1 cellular context compared by ENCODE assay signal in genomic region chr3:49017978-49018706, GRCh38.
TF ChIP-seq lines count a peak whose summit lies in the region.

Gene DALRD3 (minus strand): TSS chr3:49018580. CDS start chr3:49018564, 16 bp downstream.

TF ChIP-seq in GM12878, 131 proteins besides CTCF, POLR2A, EP300 and RAD21 (continued from another document and continues in another):
- no peak for TF ChIP-seq CUX1 (IDR thresholded peaks at IDR 0.05; ENCODE audit: insufficient replicate concordance, low read depth, low read length)
- no peak for TF ChIP-seq E2F8 (IDR thresholded peaks at IDR 0.05; ENCODE audit: low read depth, partially characterized antibody)
- peak in 1 of 2 experiments; percentile 41; a peak in 1 of 4 replicates for TF ChIP-seq ETV6 (conservative IDR thresholded peaks at IDR 0.05 in 1 of 2, IDR thresholded peaks at IDR 0.05 in 1 of 2; ENCODE audit: borderline replicate concordance in 1 of 2, low read depth in 1 of 2)
- peak; percentile 68 for TF ChIP-seq IKZF1 (conservative IDR thresholded peaks at IDR 0.05)
- TF ChIP-seq HDGF (IDR thresholded peaks at IDR 0.05), result no peak
- TF ChIP-seq RBBP5 (conservative IDR thresholded peaks at IDR 0.05), result no peak
- 0 out of 2 replicates have a peak, but pooled peaks have one; percentile 7 for TF ChIP-seq RELB (IDR thresholded peaks at IDR 0.05; ENCODE audit: low read depth)
- TF ChIP-seq SP1 (IDR thresholded peaks at IDR 0.05; ENCODE audit: low read depth, low read length), result no peak
- no peak for TF ChIP-seq CBX3 (IDR thresholded peaks at IDR 0.05; ENCODE audit: borderline replicate concordance, low read depth)
- TF ChIP-seq SMC3 (IDR thresholded peaks at IDR 0.05; ENCODE audit: borderline replicate concordance, low read length), result no peak
- TF ChIP-seq SREBF2 (IDR thresholded peaks at IDR 0.05; ENCODE audit: low read length), result no peak
- TF ChIP-seq CEBPB (IDR thresholded peaks at IDR 0.05; ENCODE audit: borderline replicate concordance in 1 of 2, low read depth in 2 of 2, low read length in 2 of 2), result no peak
- TF ChIP-seq ATF7 (IDR thresholded peaks at IDR 0.05; ENCODE audit: low read depth), result no peak
- TF ChIP-seq ZZZ3 (IDR thresholded peaks at IDR 0.05; ENCODE audit: control insufficient read depth, insufficient read length, low read depth), result no peak
- TF ChIP-seq RB1 (IDR thresholded peaks at IDR 0.05; ENCODE audit: borderline replicate concordance), result no peak
- TF ChIP-seq ZBTB40 (IDR thresholded peaks at IDR 0.05; ENCODE audit: borderline replicate concordance), result peak; percentile 91
- TF ChIP-seq SMAD5 (IDR thresholded peaks at IDR 0.05; ENCODE audit: low read depth), result no peak
- TF ChIP-seq USF2 (IDR thresholded peaks at IDR 0.05; ENCODE audit: borderline replicate concordance, low read depth, low read length), result no peak
- 0 out of 4 replicates have a peak, but pooled peaks of 1 of the 2 experiments have one; percentile 1 for TF ChIP-seq SRF (IDR thresholded peaks at IDR 0.05; ENCODE audit: low read depth in 2 of 2, low read length in 2 of 2)
- no peak for TF ChIP-seq ZBTB33 (IDR thresholded peaks at IDR 0.05)
- no peak for TF ChIP-seq ZNF217 (IDR thresholded peaks at IDR 0.05)
- no peak for TF ChIP-seq ESRRA (IDR thresholded peaks at IDR 0.05; ENCODE audit: low read length)
- TF ChIP-seq POU2F2 (IDR thresholded peaks at IDR 0.05; ENCODE audit: borderline replicate concordance, low read depth, low read length), result 0 out of 3 replicates have a peak, but pooled peaks have one; percentile 1
- TF ChIP-seq PKNOX1 (IDR thresholded peaks at IDR 0.05), result no peak
- 0 out of 2 replicates have a peak, but pooled peaks have one; percentile 49 for TF ChIP-seq BACH1 (IDR thresholded peaks at IDR 0.05; ENCODE audit: borderline replicate concordance)
- TF ChIP-seq PAX8 (IDR thresholded peaks at IDR 0.05), result no peak
- 0 out of 2 replicates have a peak, but pooled peaks have one; percentile 8 for TF ChIP-seq SMARCA5 (IDR thresholded peaks at IDR 0.05)
- no peak for TF ChIP-seq RUNX3 (IDR thresholded peaks at IDR 0.05; ENCODE audit: low read length)
- no peak for TF ChIP-seq MEF2A (IDR thresholded peaks at IDR 0.05; ENCODE audit: insufficient read depth, low read depth, low read length)
- TF ChIP-seq NFYA (IDR thresholded peaks at IDR 0.05; ENCODE audit: borderline replicate concordance, low read depth, low read length), result no peak
- no peak for TF ChIP-seq ZBTB11 (CRISPR knock-in tag; IDR thresholded peaks at IDR 0.05)
- TF ChIP-seq JUNB (IDR thresholded peaks at IDR 0.05), result no peak
